1 cellular context compared by ENCODE assay signal in the genomic region with DNA sequence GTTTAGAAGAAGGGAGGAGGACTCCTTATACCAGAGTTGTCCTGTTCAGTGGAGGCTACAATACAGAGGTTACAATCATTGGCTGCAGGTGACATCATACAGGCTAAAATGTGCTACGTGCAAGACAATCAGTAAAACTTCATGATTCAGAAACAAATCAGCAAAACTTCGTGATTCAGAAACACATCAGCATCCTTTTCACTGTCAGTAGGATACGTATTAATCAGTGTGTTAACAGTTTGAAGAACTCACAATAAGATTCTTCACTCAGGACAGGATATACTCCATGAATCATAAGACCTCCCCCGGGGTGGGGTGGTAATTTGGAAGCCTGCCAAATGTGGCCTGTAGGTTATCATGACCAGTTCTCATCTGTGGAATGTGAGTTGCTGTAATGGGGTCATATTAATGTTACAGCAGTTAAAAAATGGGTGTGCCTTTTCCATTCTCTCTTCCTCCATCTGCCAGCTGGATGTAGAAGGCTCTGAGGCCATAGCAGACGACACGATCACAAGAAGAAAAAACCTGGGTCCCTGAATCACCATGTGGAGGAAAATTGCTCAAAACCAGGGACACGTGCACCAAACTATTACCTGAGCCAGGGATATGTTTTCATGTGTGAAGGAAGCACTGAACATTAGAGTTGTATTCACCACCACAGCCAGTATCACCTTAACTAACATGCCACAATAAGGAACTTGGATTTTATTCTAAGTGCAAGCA.
TF ChIP-seq lines count a peak whose summit lies in the region.

No MANE protein-coding gene starts in this region.

TF ChIP-seq in K562, 482 proteins besides CTCF, POLR2A, EP300 and RAD21 (continued from another document and continues in another):
- TF ChIP-seq, protein P1, sequence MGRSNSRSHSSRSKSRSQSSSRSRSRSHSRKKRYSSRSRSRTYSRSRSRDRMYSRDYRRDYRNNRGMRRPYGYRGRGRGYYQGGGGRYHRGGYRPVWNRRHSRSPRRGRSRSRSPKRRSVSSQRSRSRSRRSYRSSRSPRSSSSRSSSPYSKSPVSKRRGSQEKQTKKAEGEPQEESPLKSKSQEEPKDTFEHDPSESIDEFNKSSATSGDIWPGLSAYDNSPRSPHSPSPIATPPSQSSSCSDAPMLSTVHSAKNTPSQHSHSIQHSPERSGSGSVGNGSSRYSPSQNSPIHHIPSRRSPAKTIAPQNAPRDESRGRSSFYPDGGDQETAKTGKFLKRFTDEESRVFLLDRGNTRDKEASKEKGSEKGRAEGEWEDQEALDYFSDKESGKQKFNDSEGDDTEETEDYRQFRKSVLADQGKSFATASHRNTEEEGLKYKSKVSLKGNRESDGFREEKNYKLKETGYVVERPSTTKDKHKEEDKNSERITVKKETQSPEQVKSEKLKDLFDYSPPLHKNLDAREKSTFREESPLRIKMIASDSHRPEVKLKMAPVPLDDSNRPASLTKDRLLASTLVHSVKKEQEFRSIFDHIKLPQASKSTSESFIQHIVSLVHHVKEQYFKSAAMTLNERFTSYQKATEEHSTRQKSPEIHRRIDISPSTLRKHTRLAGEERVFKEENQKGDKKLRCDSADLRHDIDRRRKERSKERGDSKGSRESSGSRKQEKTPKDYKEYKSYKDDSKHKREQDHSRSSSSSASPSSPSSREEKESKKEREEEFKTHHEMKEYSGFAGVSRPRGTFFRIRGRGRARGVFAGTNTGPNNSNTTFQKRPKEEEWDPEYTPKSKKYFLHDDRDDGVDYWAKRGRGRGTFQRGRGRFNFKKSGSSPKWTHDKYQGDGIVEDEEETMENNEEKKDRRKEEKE (IDR thresholded peaks at IDR 0.05; ENCODE audit: borderline replicate concordance in 1 of 2, control insufficient read depth in 1 of 2, low read depth in 2 of 2, low read length in 1 of 2): no peak
- TF ChIP-seq ZNF436 (CRISPR knock-in tag; IDR thresholded peaks at IDR 0.05) (no peak), POLR3G (IDR thresholded peaks at IDR 0.05; ENCODE audit: extremely low read depth, insufficient read length, insufficient replicate concordance) (no peak), TCF7 (IDR thresholded peaks at IDR 0.05; ENCODE audit: borderline replicate concordance) (no peak), EZH2 (IDR thresholded peaks at IDR 0.05; ENCODE audit: borderline replicate concordance, low read depth, low read length) (no peak), FOS (IDR thresholded peaks at IDR 0.05; ENCODE audit: extremely low read depth, insufficient read length) (no peak), NCOA2 (IDR thresholded peaks at IDR 0.05; ENCODE audit: partially characterized antibody in 2 of 2) (no peak), SP1 (CRISPR knock-in tag; IDR thresholded peaks at IDR 0.05) (no peak), SMARCC2 (IDR thresholded peaks at IDR 0.05; ENCODE audit: low read depth) (no peak), TBP (optimal IDR thresholded peaks at IDR 0.05; ENCODE audit: low read depth, low read length) (no peak), ZBTB7A (IDR thresholded peaks at IDR 0.05; ENCODE audit: borderline replicate concordance, control insufficient read depth, low read depth, low read length) (no peak), L3MBTL2 (IDR thresholded peaks at IDR 0.05) (peak; percentile 24; the same call in 1 of the 2 replicates), MEF2D (tag; conservative IDR thresholded peaks at IDR 0.05; ENCODE audit: low read depth) (no peak), ZNF311 (CRISPR knock-in tag; IDR thresholded peaks at IDR 0.05) (no peak), ZNF707 (CRISPR knock-in tag; conservative IDR thresholded peaks at IDR 0.05) (no peak), TRIM24 (IDR thresholded peaks at IDR 0.05) (peak in 1 of 2 experiments; percentile 35; a peak in 2 of 4 replicates), BMI1 (IDR thresholded peaks at IDR 0.05; ENCODE audit: low read length) (no peak), POU5F1 (IDR thresholded peaks at IDR 0.05; ENCODE audit: borderline replicate concordance, low read depth, low read length, partially characterized antibody) (no peak), PHB (CRISPR knock-in tag; IDR thresholded peaks at IDR 0.05) (no peak), DDX20 (tag; IDR thresholded peaks at IDR 0.05; ENCODE audit: low read depth) (no peak), ZNF551 (CRISPR knock-in tag; IDR thresholded peaks at IDR 0.05) (no peak), CHD7 (IDR thresholded peaks at IDR 0.05; ENCODE audit: low read depth, low read length) (no peak), SNIP1 (IDR thresholded peaks at IDR 0.05; ENCODE audit: low read depth) (no peak), NR0B1 (IDR thresholded peaks at IDR 0.05; ENCODE audit: partially characterized antibody) (no peak), HDAC2 (IDR thresholded peaks at IDR 0.05) (peak; percentile 49; the same call in 1 of the 2 replicates), ZNF589 (CRISPR knock-in tag; IDR thresholded peaks at IDR 0.05; ENCODE audit: low read depth) (no peak), TEAD2 (tag; IDR thresholded peaks at IDR 0.05) (no peak), SIRT6 (IDR thresholded peaks at IDR 0.05; ENCODE audit: low read depth, low read length) (no peak), ZNF785 (CRISPR knock-in tag; IDR thresholded peaks at IDR 0.05) (no peak), CGGBP1 (CRISPR knock-in tag; IDR thresholded peaks at IDR 0.05) (no peak), DPF2 (IDR thresholded peaks at IDR 0.05) (peak; percentile 67), GTF2E2 (tag; IDR thresholded peaks at IDR 0.05) (no peak), RBM17 (IDR thresholded peaks at IDR 0.05; ENCODE audit: borderline replicate concordance, low read depth, low read length) (no peak), MED1 (CRISPR knock-in tag; IDR thresholded peaks at IDR 0.05; ENCODE audit: borderline replicate concordance) (no peak), POLR2H (tag; IDR thresholded peaks at IDR 0.05; ENCODE audit: low read depth) (no peak), ZNF217 (CRISPR knock-in tag; IDR thresholded peaks at IDR 0.05) (no peak), ZC3H11A (IDR thresholded peaks at IDR 0.05; ENCODE audit: low read depth, low read length) (peak; percentile 72; the same call in 1 of the 2 replicates), ZNF12 (CRISPR knock-in tag; IDR thresholded peaks at IDR 0.05) (no peak), EHMT2 (IDR thresholded peaks at IDR 0.05) (no peak)
- TF ChIP-seq, protein P2, sequence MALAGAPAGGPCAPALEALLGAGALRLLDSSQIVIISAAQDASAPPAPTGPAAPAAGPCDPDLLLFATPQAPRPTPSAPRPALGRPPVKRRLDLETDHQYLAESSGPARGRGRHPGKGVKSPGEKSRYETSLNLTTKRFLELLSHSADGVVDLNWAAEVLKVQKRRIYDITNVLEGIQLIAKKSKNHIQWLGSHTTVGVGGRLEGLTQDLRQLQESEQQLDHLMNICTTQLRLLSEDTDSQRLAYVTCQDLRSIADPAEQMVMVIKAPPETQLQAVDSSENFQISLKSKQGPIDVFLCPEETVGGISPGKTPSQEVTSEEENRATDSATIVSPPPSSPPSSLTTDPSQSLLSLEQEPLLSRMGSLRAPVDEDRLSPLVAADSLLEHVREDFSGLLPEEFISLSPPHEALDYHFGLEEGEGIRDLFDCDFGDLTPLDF (CRISPR knock-in tag; IDR thresholded peaks at IDR 0.05): no peak
- TF ChIP-seq, protein P3, sequence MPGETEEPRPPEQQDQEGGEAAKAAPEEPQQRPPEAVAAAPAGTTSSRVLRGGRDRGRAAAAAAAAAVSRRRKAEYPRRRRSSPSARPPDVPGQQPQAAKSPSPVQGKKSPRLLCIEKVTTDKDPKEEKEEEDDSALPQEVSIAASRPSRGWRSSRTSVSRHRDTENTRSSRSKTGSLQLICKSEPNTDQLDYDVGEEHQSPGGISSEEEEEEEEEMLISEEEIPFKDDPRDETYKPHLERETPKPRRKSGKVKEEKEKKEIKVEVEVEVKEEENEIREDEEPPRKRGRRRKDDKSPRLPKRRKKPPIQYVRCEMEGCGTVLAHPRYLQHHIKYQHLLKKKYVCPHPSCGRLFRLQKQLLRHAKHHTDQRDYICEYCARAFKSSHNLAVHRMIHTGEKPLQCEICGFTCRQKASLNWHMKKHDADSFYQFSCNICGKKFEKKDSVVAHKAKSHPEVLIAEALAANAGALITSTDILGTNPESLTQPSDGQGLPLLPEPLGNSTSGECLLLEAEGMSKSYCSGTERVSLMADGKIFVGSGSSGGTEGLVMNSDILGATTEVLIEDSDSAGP (CRISPR knock-in tag; IDR thresholded peaks at IDR 0.05): no peak
- TF ChIP-seq, protein P4, sequence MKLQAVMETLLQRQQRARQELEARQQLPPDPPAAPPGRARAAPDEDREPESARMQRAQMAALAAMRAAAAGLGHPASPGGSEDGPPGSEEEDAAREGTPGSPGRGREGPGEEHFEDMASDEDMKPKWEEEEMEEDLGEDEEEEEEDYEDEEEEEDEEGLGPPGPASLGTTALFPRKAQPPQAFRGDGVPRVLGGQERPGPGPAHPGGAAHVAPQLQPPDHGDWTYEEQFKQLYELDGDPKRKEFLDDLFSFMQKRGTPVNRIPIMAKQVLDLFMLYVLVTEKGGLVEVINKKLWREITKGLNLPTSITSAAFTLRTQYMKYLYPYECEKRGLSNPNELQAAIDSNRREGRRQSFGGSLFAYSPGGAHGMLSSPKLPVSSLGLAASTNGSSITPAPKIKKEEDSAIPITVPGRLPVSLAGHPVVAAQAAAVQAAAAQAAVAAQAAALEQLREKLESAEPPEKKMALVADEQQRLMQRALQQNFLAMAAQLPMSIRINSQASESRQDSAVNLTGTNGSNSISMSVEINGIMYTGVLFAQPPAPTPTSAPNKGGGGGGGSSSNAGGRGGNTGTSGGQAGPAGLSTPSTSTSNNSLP (IDR thresholded peaks at IDR 0.05; ENCODE audit: borderline replicate concordance, low read depth, low read length): 0 out of 2 replicates have a peak, but pooled peaks have one; percentile 12
